Comparison of ENCODE assay signal across 8 cellular contexts in the genomic region with DNA sequence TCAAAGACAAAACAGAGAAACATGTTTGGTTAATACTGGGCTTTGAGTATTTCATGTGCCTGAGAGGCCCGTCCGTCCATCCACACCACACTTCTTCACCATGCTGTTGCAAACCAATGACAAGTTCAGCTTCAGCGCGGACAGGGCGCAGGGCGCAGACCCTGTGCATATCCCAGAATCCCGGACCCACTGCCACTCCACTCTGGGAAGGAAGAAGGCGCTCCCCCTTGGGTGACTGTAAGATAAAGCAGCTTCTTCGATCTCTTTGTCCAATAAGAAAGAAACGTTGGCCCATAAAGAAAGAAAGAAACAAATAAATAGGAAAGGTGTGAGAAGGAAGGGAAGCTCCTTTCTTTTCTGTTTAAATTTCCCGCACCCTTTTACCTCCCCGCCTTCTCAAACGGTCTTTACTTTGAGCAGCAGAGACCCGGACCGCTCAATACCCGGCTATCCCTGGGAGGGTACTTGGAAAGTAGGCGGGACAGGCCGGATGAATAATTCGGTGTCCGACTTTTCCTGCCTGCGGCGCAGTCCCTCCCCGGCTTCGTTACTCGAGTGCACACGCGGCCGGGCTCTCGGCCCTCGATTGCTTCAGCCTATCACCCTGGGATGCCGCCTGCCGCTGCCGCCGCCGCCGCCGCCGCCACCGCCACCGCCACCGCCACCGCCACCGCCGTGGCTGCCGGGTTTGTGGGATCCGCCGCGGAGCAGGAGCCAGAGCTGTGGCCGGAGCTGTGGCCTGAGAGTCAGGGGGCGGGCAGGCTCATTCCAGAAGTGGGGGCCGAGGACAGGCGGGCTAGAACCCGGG. TPM values are rescaled to one million over a fixed set of nuclear protein-coding genes. Genes with fewer than 3 reads are reported as not detected.
DNase-seq lines count a peak whose midpoint lies in the region; ATAC-seq and TF ChIP-seq lines count a peak whose summit lies in the region.

No MANE protein-coding gene starts in this region.

- BruUV-seq in IMR-90 (replicated peaks; lab: Mats Ljungman, UMichigan): no TSS peak

- WGBS in IMR-90 (ENCODE audit: extremely low coverage in 2 of 2, insufficient read length in 1 of 2), 2 experiments: 0% methylated on average over 1 of the region's 53 CpGs; no CpG with 5 or more reads in 1 of the 2 experiments
- 0 to 1% (median 1%) methylated on average over 31 to 53 of the region's 53 CpGs for WGBS in ovary, 3 donors

- TF ChIP-seq POLR2A in IMR-90 (IDR thresholded peaks at IDR 0.05; ENCODE audit: low read depth, low read length) (no peak; the same call in none of the 2 replicates), ovary (IDR thresholded peaks at IDR 0.05) (no peak), uterus (IDR thresholded peaks at IDR 0.05) (peak; percentile 19 to 27)

- 0 out of 2 replicates have a peak overlapping the region, but pooled peaks have one; percentile 2 for H4K91ac ChIP-seq in IMR-90 (ENCODE audit: insufficient read depth, low read depth, low read length)

- no peaks in the 10 kb centered on the region; the same call in 1 of the 2 replicates for H3K9me1 ChIP-seq in IMR-90 (ENCODE audit: insufficient read depth, low read length)

- H3K27ac ChIP-seq in IMR-90 (ENCODE audit: insufficient read depth, low read length): peak overlapping the region; percentile 70
- peak overlapping the region; percentile 77 for H3K27ac ChIP-seq in angular gyrus (ENCODE audit: low read depth, low read length)
- H3K27ac ChIP-seq in left ventricle myocardium inferior (replicated peaks): peak overlapping the region; percentile 97
- peak overlapping the region; percentile 50 to 87 for H3K27ac ChIP-seq in ovary
- H3K27ac ChIP-seq in uterus: peak overlapping the region; percentile 88 to 92

- peak overlapping the region; percentile 20 for H2AK9ac ChIP-seq in IMR-90 (replicated peaks; ENCODE audit: low read depth, low read length, poor library complexity)

- no peak for TF ChIP-seq EP300 in ovary (IDR thresholded peaks at IDR 0.05)

- H3K9me3 ChIP-seq in IMR-90 (ENCODE audit: control insufficient read depth, insufficient read depth, low read length) (no peaks in the 10 kb centered on the region), left ventricle myocardium inferior (replicated peaks) (no peaks in the 10 kb centered on the region), ovary (no peaks in the 10 kb centered on the region), uterus (no peaks in the 10 kb centered on the region)

- peak overlapping the region; percentile 49 for H3K14ac ChIP-seq in IMR-90 (replicated peaks; ENCODE audit: low read depth, low read length)

- dilution Hi-C loops in IMR-90 (cut with HindIII; ENCODE audit: low sequenced_read_pairs, unreplicated experiment): no loop called here

- H4K20me1 ChIP-seq in IMR-90 (ENCODE audit: insufficient read depth, low read length): no peaks in the 10 kb centered on the region; the same call in 1 of the 2 replicates

- peak overlapping the region; percentile 49; the same call in 1 of the 2 replicates for H3K23ac ChIP-seq in IMR-90 (ENCODE audit: low read depth, low read length)

- H3K79me1 ChIP-seq in IMR-90 (ENCODE audit: low read depth in 1 of 2, low read length in 2 of 2): peaks cover 10 to 32% of the 10 kb centered on the region in 2 experiments

- H3K56ac ChIP-seq in IMR-90 (ENCODE audit: extremely low read depth, insufficient read depth, low read length): peak overlapping the region; percentile 73

- TF ChIP-seq RAD21 in IMR-90 (IDR thresholded peaks at IDR 0.05; ENCODE audit: low read length): no peak

- peak overlapping the region; percentile 11; the same call in 1 of the 2 replicates for H4K5ac ChIP-seq in IMR-90 (ENCODE audit: low read depth, low read length)

- peak; percentile 97 for DNase-seq in Daoy (ENCODE audit: low read depth)
- DNase-seq in IMR-90: peak; percentile 96
- peak; percentile 93 for DNase-seq in left ventricle myocardium inferior
- peak; percentile 87 to 91 (median 89) for DNase-seq in ovary
- DNase-seq in uterus: peak; percentile 90 to 91

- intact Hi-C loops in IMR-90 (cut with micrococcal nuclease) (loop anchor here (1.0 to 5.0 kb wide), 3 partner anchors 36 to 144 kb away; no protein-coding TSS in a partner anchor), left ventricle myocardium inferior (cut with micrococcal nuclease) (loop anchor here (10.0 kb wide), 1 partner anchor 59 kb away; no protein-coding TSS in a partner anchor), ovary (cut with DNase I) (loop anchor here in 2 of 4 donors (5.0 kb wide), 1 partner anchor 56 kb away; no protein-coding TSS in a partner anchor), uterus (cut with DNase I; ENCODE audit: low total_unique reads) (no loop called here)

- POLR2A ChIA-PET in IMR-90 (lab: Charles Lee; ENCODE audit: unreplicated experiment): interaction anchor here (0.6 kb wide), 2 partner anchors 31 to 146 kb away, joined by 3 to 5 read pairs; no protein-coding TSS in a partner anchor

- in situ Hi-C loops in IMR-90 (cut with MboI; ENCODE audit: low sequenced_read_pairs): no loop called here

- CTCF ChIA-PET in IMR-90 (lab: Yijun Ruan, JAX): interaction anchor here (0.6 to 2.6 kb wide), 2 partner anchors 62 to 184 kb away, joined by 3 to 10 read pairs; no protein-coding TSS in a partner anchor

- H3K27me3 ChIP-seq in IMR-90 (ENCODE audit: control insufficient read depth, insufficient read depth, low read length) (no peaks in the 10 kb centered on the region), left ventricle myocardium inferior (ENCODE audit: low read depth) (no peaks in the 10 kb centered on the region), ovary (no peaks in the 10 kb centered on the region), uterus (no peaks in the 10 kb centered on the region)

- H3K4me3 ChIP-seq in IMR-90 (ENCODE audit: insufficient read depth, low read depth, low read length) (peak overlapping the region; percentile 77), left ventricle myocardium inferior (peak overlapping the region; percentile 87), ovary (peak overlapping the region; percentile 80), uterus (peak overlapping the region; percentile 69 to 96)

- ATAC-seq in GM21723 (IDR thresholded peaks at IDR 0.05; ENCODE audit: unreplicated experiment) (peak; percentile 91), IMR-90 (ENCODE audit: low read depth) (peak; percentile 85)

- peak overlapping the region; percentile 96 for H2AFZ ChIP-seq in IMR-90 (replicated peaks; ENCODE audit: low read length, poor library complexity)

- no peak overlapping the region for H2BK20ac ChIP-seq in IMR-90 (ENCODE audit: low read depth, low read length)

- H4K8ac ChIP-seq in IMR-90 (ENCODE audit: low read depth in 2 of 2, low read length in 2 of 2): peak overlapping the region; percentile 22 to 83; a peak in 3 of 4 replicates

- H3K4ac ChIP-seq in IMR-90 (ENCODE audit: low read depth, low read length): peak overlapping the region; percentile 45

- TF ChIP-seq CTCF in IMR-90 (conservative IDR thresholded peaks at IDR 0.05; ENCODE audit: low read depth, low read length) (0 out of 2 replicates have a peak, but pooled peaks have one; percentile 4), left ventricle myocardium inferior (IDR thresholded peaks at IDR 0.05; ENCODE audit: borderline replicate concordance) (no peak), ovary (IDR thresholded peaks at IDR 0.05) (no peak), uterus (IDR thresholded peaks at IDR 0.05) (no peak)

- H3K4me1 ChIP-seq in IMR-90 (ENCODE audit: control insufficient read depth, insufficient read depth, low read length): peaks cover 8% of the 10 kb centered on the region; the same call in 1 of the 2 replicates
- peaks cover 57% of the 10 kb centered on the region for H3K4me1 ChIP-seq in left ventricle myocardium inferior
- H3K4me1 ChIP-seq in ovary (ENCODE audit: insufficient read depth): peaks cover 2% of the 10 kb centered on the region
- H3K4me1 ChIP-seq in uterus: no peaks in the 10 kb centered on the region

- H3K18ac ChIP-seq in IMR-90 (ENCODE audit: low read depth, low read length): no peak overlapping the region; the same call in none of the 2 replicates

- peak overlapping the region; percentile 97 for H3K4me2 ChIP-seq in IMR-90 (ENCODE audit: low read depth, low read length)

- H2AK5ac ChIP-seq in IMR-90 (ENCODE audit: low read depth, low read length): no peak overlapping the region

- H3K9ac ChIP-seq in IMR-90 (ENCODE audit: low read depth, low read length): peak overlapping the region; percentile 72

- peak overlapping the region; percentile 89 for H2BK5ac ChIP-seq in IMR-90 (ENCODE audit: low read depth, low read length, poor library complexity, severe bottlenecking)

- 0 out of 3 replicates have a peak overlapping the region, but pooled peaks have one; percentile 0 for H2BK15ac ChIP-seq in IMR-90 (ENCODE audit: low read depth, low read length)

- H2BK120ac ChIP-seq in IMR-90 (ENCODE audit: low read depth, low read length): peak overlapping the region; percentile 73

- no peaks in the 10 kb centered on the region for H3K36me3 ChIP-seq in IMR-90 (ENCODE audit: control insufficient read depth, insufficient read depth, low read length)
- no peaks in the 10 kb centered on the region for H3K36me3 ChIP-seq in left ventricle myocardium inferior
- H3K36me3 ChIP-seq in ovary: no peaks in the 10 kb centered on the region
- H3K36me3 ChIP-seq in uterus: no peaks in the 10 kb centered on the region

TF ChIP-seq in IMR-90, 13 proteins besides CTCF, POLR2A, EP300 and RAD21 (continues in another document):
- TF ChIP-seq MXI1 (IDR thresholded peaks at IDR 0.05; ENCODE audit: borderline replicate concordance, low read depth, low read length) (peak; percentile 87), BHLHE40 (IDR thresholded peaks at IDR 0.05; ENCODE audit: low read depth, low read length) (peak; percentile 43; the same call in 1 of the 2 replicates), MAZ (IDR thresholded peaks at IDR 0.05; ENCODE audit: borderline replicate concordance, low read depth, low read length) (peak; percentile 74)

RNA-seq across cellular contexts. Expression of a gene that starts 0.6 kb away (rescaled TPM):
- 6.2 and 12.2 TPM in 2 replicates for total RNA-seq in Daoy (2014; rRNA removed; shearing (Covaris generic))
- total RNA-seq in IMR-90 (2012; rRNA removed) (19.2 and 20.6 TPM in 2 replicates), left ventricle myocardium inferior (28.3 TPM), ovary (10 to 100 TPM in 5 of 7 donors, 1 to 10 TPM in 2; 7.5 to 20.5 (median 11.5) TPM), uterus (10 to 100 TPM in 3 of 4 donors, 1 to 10 TPM in 1; 10.0 to 42.5 (median 29.8) TPM)
- polyA plus RNA-seq in IMR-90 (2012; rRNA removed) (12.9 and 13.1 TPM in 2 replicates), ovary (10 to 100 TPM in 1 of 2 donors, 1 to 10 TPM in 1; 4.2 to 15.5 TPM)
- polyA plus RNA-seq in IMR-90 (2012; cell fraction: cytosol; rRNA removed): 5.1 TPM in 2 replicates
- 26.8 and 71.5 TPM in 2 replicates for polyA plus RNA-seq in IMR-90 (2012; cell fraction: nucleus; rRNA removed; ENCODE audit: low replicate concordance)
- polyA plus RNA-seq in PFSK-1 (2012; ENCODE audit: insufficient read length, low read depth): 0.24 TPM

Comparison
In these comparisons a context has a peak if more than half of its experiments do, and no peak if none do; other contexts are left out.
1. Peak in every context shown above with its lines: DNase-seq, ATAC-seq, H3K4me3 ChIP-seq and H3K27ac ChIP-seq.
2. POLR2A ChIP-seq: peak in uterus (2 of 2); none in IMR-90 (single experiment) and ovary (single experiment).